In genomic region chr19:5870986-5871394, GRCh38 we compare ENCODE assay signal across 1 cellular context.
TF ChIP-seq lines count a peak whose summit lies in the region.

No MANE protein-coding gene starts in this region.

TF ChIP-seq in HepG2, 621 proteins besides CTCF, POLR2A, EP300 and RAD21 (continued from another document and continues in another):
- TF ChIP-seq ZBED4 (CRISPR knock-in tag; IDR thresholded peaks at IDR 0.05; ENCODE audit: borderline replicate concordance) (peak; percentile 82), ZBTB8A (CRISPR knock-in tag; IDR thresholded peaks at IDR 0.05; ENCODE audit: borderline replicate concordance, low read depth) (no peak), NFKBIZ (CRISPR knock-in tag; IDR thresholded peaks at IDR 0.05) (peak; percentile 82), HHEX (CRISPR knock-in tag; IDR thresholded peaks at IDR 0.05) (peak; percentile 33; the same call in 1 of the 2 replicates), RBAK (CRISPR knock-in tag; IDR thresholded peaks at IDR 0.05) (peak; percentile 62; the same call in 1 of the 2 replicates), ZNF839 (CRISPR knock-in tag; IDR thresholded peaks at IDR 0.05; ENCODE audit: borderline replicate concordance) (no peak), THAP9 (CRISPR knock-in tag; IDR thresholded peaks at IDR 0.05; ENCODE audit: borderline replicate concordance) (0 out of 2 replicates have a peak, but pooled peaks have one; percentile 14), MLXIP (CRISPR knock-in tag; IDR thresholded peaks at IDR 0.05; ENCODE audit: borderline replicate concordance) (no peak; the same call in 1 of the 2 replicates), ZNF337 (CRISPR knock-in tag; IDR thresholded peaks at IDR 0.05; ENCODE audit: borderline replicate concordance, low read depth) (no peak), CEBPB (IDR thresholded peaks at IDR 0.05; ENCODE audit: borderline replicate concordance, low read depth, low read length) (peak; percentile 99), CBX1 (IDR thresholded peaks at IDR 0.05; ENCODE audit: low read depth) (peak; percentile 61), HNF1B (CRISPR knock-in tag; IDR thresholded peaks at IDR 0.05) (peak; percentile 96), HOXA3 (CRISPR knock-in tag; IDR thresholded peaks at IDR 0.05) (peak; percentile 88), ZNF850 (CRISPR knock-in tag; conservative IDR thresholded peaks at IDR 0.05) (no peak), MAZ (IDR thresholded peaks at IDR 0.05; ENCODE audit: borderline replicate concordance, low read depth, low read length) (no peak), MAZ (CRISPR knock-in tag; IDR thresholded peaks at IDR 0.05; ENCODE audit: low read depth) (peak; percentile 58; the same call in 1 of the 2 replicates), HCFC1 (IDR thresholded peaks at IDR 0.05; ENCODE audit: low read depth, low read length) (no peak), ZNF644 (CRISPR knock-in tag; IDR thresholded peaks at IDR 0.05; ENCODE audit: low read depth) (peak; percentile 73; the same call in 1 of the 2 replicates), CCDC6 (CRISPR knock-in tag; IDR thresholded peaks at IDR 0.05) (peak; percentile 96; the same call in 1 of the 2 replicates), ZNF12 (CRISPR knock-in tag; IDR thresholded peaks at IDR 0.05) (peak; percentile 85; the same call in 1 of the 2 replicates), KLF6 (CRISPR knock-in tag; IDR thresholded peaks at IDR 0.05) (0 out of 2 replicates have a peak, but pooled peaks have one; percentile 79), ATF3 (CRISPR knock-in tag; IDR thresholded peaks at IDR 0.05) (peak; percentile 96), SIN3A (IDR thresholded peaks at IDR 0.05; ENCODE audit: borderline replicate concordance, low read depth, low read length) (no peak), FOXO4 (CRISPR knock-in tag; conservative IDR thresholded peaks at IDR 0.05) (no peak), ZKSCAN5 (CRISPR knock-in tag; IDR thresholded peaks at IDR 0.05) (peak; percentile 83), ZNF512 (CRISPR knock-in tag; IDR thresholded peaks at IDR 0.05) (no peak), ZNF720 (CRISPR knock-in tag; IDR thresholded peaks at IDR 0.05) (no peak), FOXC1 (CRISPR knock-in tag; IDR thresholded peaks at IDR 0.05; ENCODE audit: borderline replicate concordance) (no peak), ZNF773 (CRISPR knock-in tag; IDR thresholded peaks at IDR 0.05; ENCODE audit: borderline replicate concordance) (no peak), HOMEZ (CRISPR knock-in tag; IDR thresholded peaks at IDR 0.05; ENCODE audit: low read depth) (peak; percentile 67), TGIF2 (CRISPR knock-in tag; IDR thresholded peaks at IDR 0.05) (peak; percentile 58; the same call in 1 of the 2 replicates), ZNF34 (CRISPR knock-in tag; IDR thresholded peaks at IDR 0.05; ENCODE audit: borderline replicate concordance) (peak; percentile 84; the same call in 1 of the 2 replicates), POLR2AphosphoS2 (IDR thresholded peaks at IDR 0.05; ENCODE audit: low read depth, low read length) (no peak), ZNF761 (CRISPR knock-in tag; conservative IDR thresholded peaks at IDR 0.05) (peak; percentile 73; the same call in 1 of the 2 replicates), ZNF274 (CRISPR knock-in tag; IDR thresholded peaks at IDR 0.05) (no peak), SIX1 (CRISPR knock-in tag; IDR thresholded peaks at IDR 0.05; ENCODE audit: borderline replicate concordance) (peak; percentile 65; the same call in 1 of the 2 replicates), ATF4 (CRISPR knock-in tag; IDR thresholded peaks at IDR 0.05) (peak; percentile 47 to 100; a peak in 3 of 4 replicates), ZNF605 (CRISPR knock-in tag; IDR thresholded peaks at IDR 0.05) (peak; percentile 71), ZNF205 (CRISPR knock-in tag; IDR thresholded peaks at IDR 0.05) (peak; percentile 93), MAX (IDR thresholded peaks at IDR 0.05) (peak; percentile 72), ZNF256 (CRISPR knock-in tag; conservative IDR thresholded peaks at IDR 0.05) (no peak), ZNF326 (CRISPR knock-in tag; IDR thresholded peaks at IDR 0.05; ENCODE audit: borderline replicate concordance) (no peak), NCOR1 (IDR thresholded peaks at IDR 0.05; ENCODE audit: borderline replicate concordance, low read length) (peak; percentile 83; the same call in 1 of the 2 replicates), RORA (CRISPR knock-in tag; IDR thresholded peaks at IDR 0.05) (no peak), ARNT (IDR thresholded peaks at IDR 0.05) (no peak)
